In the genomic region with DNA sequence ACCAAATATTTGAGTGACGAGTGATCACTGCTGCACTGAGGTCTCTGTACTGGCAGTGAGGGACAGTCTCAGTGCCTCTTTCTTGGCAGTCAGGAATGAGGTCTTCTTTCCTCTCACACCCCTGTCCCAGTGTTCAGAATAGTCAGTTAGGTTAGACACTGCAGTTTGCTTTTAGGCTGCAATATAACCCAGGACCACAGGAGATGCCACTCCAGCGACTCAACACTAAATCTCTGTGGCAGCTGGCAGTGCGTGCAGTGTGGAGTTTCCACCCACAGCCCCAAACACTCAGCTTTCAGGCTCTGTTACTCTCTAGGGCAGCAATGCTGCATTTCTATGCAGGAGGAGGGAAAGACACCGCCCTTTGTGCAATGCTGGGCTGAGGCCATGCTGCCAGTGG, we compare ENCODE assay signal across 33 cellular contexts.
"Had no signal": no experiment of that assay in that cellular context is flagged by ENCODE, and none has a peak within 500 bp of the region (broad histone marks: within the 10 kb centered on the region; RNA-seq: fewer than 3 reads in every experiment).

No MANE protein-coding gene starts in this region.

- H3K36me3 ChIP-seq: esophagus squamous epithelium, gastrocnemius medialis, neural progenitor cell, sigmoid colon, stomach, suprapubic skin, tibial artery had no signal

- H3K4me3 ChIP-seq: esophagus squamous epithelium, gastrocnemius medialis, hepatocyte, neural progenitor cell, psoas muscle, sigmoid colon, smooth muscle cell, stomach, suprapubic skin, tibial artery had no signal

- H3K4me2 ChIP-seq: hepatocyte, neural progenitor cell, smooth muscle cell had no signal

- FAIRE-seq: colon, endometrium, keratinocyte had no signal

- H3K27me3 ChIP-seq: esophagus squamous epithelium, gastrocnemius medialis, hepatocyte, neural progenitor cell, sigmoid colon, stomach, suprapubic skin, tibial artery had no signal

- H3K27ac ChIP-seq: epithelial cell of prostate, esophagus squamous epithelium, gastrocnemius medialis, hepatocyte, neural progenitor cell, parathyroid adenoma, psoas muscle, sigmoid colon, stomach, suprapubic skin, tibial artery had no signal

- H3K79me2 ChIP-seq: hepatocyte, parathyroid adenoma had no signal

- H3K9ac ChIP-seq: neural progenitor cell, parathyroid adenoma had no signal

- H3K4me1 ChIP-seq: esophagus squamous epithelium, gastrocnemius medialis, neural progenitor cell, parathyroid adenoma, psoas muscle, sigmoid colon, stomach, suprapubic skin, tibial artery had no signal

- ATAC-seq: activated CD8-positive, alpha-beta T cell treated with anti-CD3 and anti-CD28 coated beads for 36 hours; activated T-cell treated with anti-CD3 and anti-CD28 coated beads, Interleukin-2, amount 50 U/mL, for 4 hours; activated T-helper 17 cell treated with anti-CD3 and anti-CD28 coated beads, Interleukin-2, amount 50 U/mL, for 72 hours; gastrocnemius medialis; left colon; natural killer cell; psoas muscle; stimulated activated naive B cell treated with anti-CD40 and anti-IgM and Interleukin-4, amounts not matched to agents 10 μg/mL and 1 μg/mL and 100 μg/mL, for 72 hours had no signal

- H2AFZ ChIP-seq: hepatocyte, neural progenitor cell, parathyroid adenoma had no signal

- DNase-seq: activated CD4-positive, alpha-beta T cell treated with anti-CD3 and anti-CD28 coated beads for 1 hour; activated CD4-positive, alpha-beta T cell treated with anti-CD3 and anti-CD28 coated beads, Interleukin-2, amount 50 U/mL, for 1 hour; activated CD8-positive, alpha-beta T cell treated with anti-CD3 and anti-CD28 coated beads for 36 hours; activated gamma-delta T cell treated with Interleukin-2 at 50 U/mL for 16 hours; activated naive CD4-positive, alpha-beta T cell treated with anti-CD3 and anti-CD28 coated beads, Interleukin-2, amount 50 U/mL, for 16 hours; activated T-cell treated with anti-CD3 and anti-CD28 coated beads, Interleukin-2, amount 50 U/mL, for 4 hours; amygdala; effector CD8-positive, alpha-beta T cell; esophagus squamous epithelium; gastrocnemius medialis; glutamatergic neuron; left colon; midbrain; natural killer cell; occipital lobe; psoas muscle; sigmoid colon; stimulated activated CD4-positive, alpha-beta T cell treated with anti-CD3 and anti-CD28 coated beads, Interleukin-1b, Interleukin-23, amount 100 ng/mL, for 48 hours; stimulated activated CD4-positive, alpha-beta T cell treated with anti-CD3 and anti-CD28 coated beads, Interleukin-4, amount 100 ng/mL, for 4 hours; stimulated activated naive B cell treated with anti-CD40 and anti-IgM and Interleukin-4, amounts not matched to agents 10 μg/mL and 1 μg/mL and 100 μg/mL, for 72 hours; stomach; T-helper 2 cell; tibial artery had no signal

- H3K9me3 ChIP-seq: esophagus squamous epithelium, gastrocnemius medialis, psoas muscle, suprapubic skin had no signal
